ENCODE assay signal across 7 cellular contexts in genomic region chr14:64255756-64256155, GRCh38. TPM values are rescaled to one million over a fixed set of nuclear protein-coding genes. Genes with fewer than 3 reads are reported as not detected.
"Had no signal": no experiment of that assay in that cellular context is flagged by ENCODE, and none has a peak within 500 bp of the region (broad histone marks: within the 10 kb centered on the region; RNA-seq: fewer than 3 reads in every experiment).

No MANE protein-coding gene starts in this region.

- H3K4me2 ChIP-seq: GM23338 had no signal

- H3K4me3 Mint-ChIP-seq: GM23338, H9 had no signal

- H3K27ac Mint-ChIP-seq: GM23338, H9 had no signal

- DNase-seq: H9, HCEC 1CT had no signal

- H3K4me3 ChIP-seq: GM23338, K562 had no signal

- H3K9me3 Mint-ChIP-seq: GM23338, H9 had no signal

- ATAC-seq: GM23338, HepG2, K562 had no signal

- H2AFZ ChIP-seq: GM23338 had no signal

- H3K27ac ChIP-seq: HL-60 had no signal

RNA-seq across cellular contexts. Expression of gene ESR2, which starts 38.4 kb away (rescaled TPM):
- total RNA-seq: HT1080 had no signal
